In the genomic region with DNA sequence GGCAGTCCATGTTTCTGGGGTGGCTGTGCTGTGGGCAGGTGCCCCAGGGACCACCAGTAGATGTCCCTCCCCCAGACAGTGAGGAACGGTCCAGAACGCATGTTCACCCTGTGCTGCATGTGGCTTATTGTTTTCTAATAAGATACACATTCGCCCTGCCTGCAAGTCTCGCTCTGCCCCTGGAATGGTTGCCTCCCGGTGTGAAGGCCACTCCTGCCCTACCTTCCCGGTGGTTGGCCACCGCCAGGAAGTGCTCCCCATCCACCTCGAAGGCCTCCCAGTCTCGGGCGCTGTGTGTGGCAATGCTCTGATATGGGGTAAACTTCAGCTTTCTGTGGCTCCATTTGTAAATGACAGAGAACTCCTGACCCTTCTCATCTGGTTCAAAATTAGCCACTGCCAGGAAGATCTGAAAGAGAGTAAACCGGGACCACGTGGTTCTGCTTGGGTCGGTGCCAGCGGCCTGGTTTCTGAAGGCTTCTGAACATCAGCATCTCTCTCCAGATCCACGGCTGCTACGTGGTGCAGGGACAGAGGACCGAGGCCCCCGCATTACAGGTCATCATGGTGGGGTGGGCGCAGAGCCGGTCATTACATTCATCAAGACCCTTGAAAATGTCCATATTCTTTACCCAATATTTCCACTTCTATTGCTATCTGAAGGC, we compare ENCODE assay signal across 1 cellular context.
TF ChIP-seq lines count a peak whose summit lies in the region.

No MANE protein-coding gene starts in this region.

TF ChIP-seq in HepG2, 621 proteins besides CTCF, POLR2A, EP300 and RAD21:
- TF ChIP-seq ATF7 (IDR thresholded peaks at IDR 0.05) (no peak), ATF7 (CRISPR knock-in tag; IDR thresholded peaks at IDR 0.05) (no peak), RARA (CRISPR knock-in tag; IDR thresholded peaks at IDR 0.05) (0 out of 2 replicates have a peak, but pooled peaks have one; percentile 10), RFX3 (CRISPR knock-in tag; IDR thresholded peaks at IDR 0.05) (no peak), MIXL1 (CRISPR knock-in tag; IDR thresholded peaks at IDR 0.05) (no peak), ZNF263 (CRISPR knock-in tag; IDR thresholded peaks at IDR 0.05) (peak; percentile 93), ZNF331 (CRISPR knock-in tag; IDR thresholded peaks at IDR 0.05) (no peak), ZFX (CRISPR knock-in tag; IDR thresholded peaks at IDR 0.05; ENCODE audit: low read depth) (0 out of 2 replicates have a peak, but pooled peaks have one; percentile 18), MEF2D (CRISPR knock-in tag; IDR thresholded peaks at IDR 0.05) (0 out of 2 replicates have a peak, but pooled peaks have one; percentile 14), PLRG1 (conservative IDR thresholded peaks at IDR 0.05) (no peak)
- TF ChIP-seq, protein P1, sequence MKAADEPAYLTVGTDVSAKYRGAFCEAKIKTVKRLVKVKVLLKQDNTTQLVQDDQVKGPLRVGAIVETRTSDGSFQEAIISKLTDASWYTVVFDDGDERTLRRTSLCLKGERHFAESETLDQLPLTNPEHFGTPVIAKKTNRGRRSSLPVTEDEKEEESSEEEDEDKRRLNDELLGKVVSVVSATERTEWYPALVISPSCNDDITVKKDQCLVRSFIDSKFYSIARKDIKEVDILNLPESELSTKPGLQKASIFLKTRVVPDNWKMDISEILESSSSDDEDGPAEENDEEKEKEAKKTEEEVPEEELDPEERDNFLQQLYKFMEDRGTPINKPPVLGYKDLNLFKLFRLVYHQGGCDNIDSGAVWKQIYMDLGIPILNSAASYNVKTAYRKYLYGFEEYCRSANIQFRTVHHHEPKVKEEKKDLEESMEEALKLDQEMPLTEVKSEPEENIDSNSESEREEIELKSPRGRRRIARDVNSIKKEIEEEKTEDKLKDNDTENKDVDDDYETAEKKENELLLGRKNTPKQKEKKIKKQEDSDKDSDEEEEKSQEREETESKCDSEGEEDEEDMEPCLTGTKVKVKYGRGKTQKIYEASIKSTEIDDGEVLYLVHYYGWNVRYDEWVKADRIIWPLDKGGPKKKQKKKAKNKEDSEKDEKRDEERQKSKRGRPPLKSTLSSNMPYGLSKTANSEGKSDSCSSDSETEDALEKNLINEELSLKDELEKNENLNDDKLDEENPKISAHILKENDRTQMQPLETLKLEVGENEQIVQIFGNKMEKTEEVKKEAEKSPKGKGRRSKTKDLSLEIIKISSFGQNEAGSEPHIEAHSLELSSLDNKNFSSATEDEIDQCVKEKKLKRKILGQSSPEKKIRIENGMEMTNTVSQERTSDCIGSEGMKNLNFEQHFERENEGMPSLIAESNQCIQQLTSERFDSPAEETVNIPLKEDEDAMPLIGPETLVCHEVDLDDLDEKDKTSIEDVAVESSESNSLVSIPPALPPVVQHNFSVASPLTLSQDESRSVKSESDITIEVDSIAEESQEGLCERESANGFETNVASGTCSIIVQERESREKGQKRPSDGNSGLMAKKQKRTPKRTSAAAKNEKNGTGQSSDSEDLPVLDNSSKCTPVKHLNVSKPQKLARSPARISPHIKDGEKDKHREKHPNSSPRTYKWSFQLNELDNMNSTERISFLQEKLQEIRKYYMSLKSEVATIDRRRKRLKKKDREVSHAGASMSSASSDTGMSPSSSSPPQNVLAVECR (CRISPR knock-in tag; IDR thresholded peaks at IDR 0.05; ENCODE audit: borderline replicate concordance), result 0 out of 2 replicates have a peak, but pooled peaks have one; percentile 16
- TF ChIP-seq, protein P2, sequence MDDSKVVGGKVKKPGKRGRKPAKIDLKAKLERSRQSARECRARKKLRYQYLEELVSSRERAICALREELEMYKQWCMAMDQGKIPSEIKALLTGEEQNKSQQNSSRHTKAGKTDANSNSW (CRISPR knock-in tag; IDR thresholded peaks at IDR 0.05; ENCODE audit: borderline replicate concordance), result no peak
- TF ChIP-seq, protein P3, sequence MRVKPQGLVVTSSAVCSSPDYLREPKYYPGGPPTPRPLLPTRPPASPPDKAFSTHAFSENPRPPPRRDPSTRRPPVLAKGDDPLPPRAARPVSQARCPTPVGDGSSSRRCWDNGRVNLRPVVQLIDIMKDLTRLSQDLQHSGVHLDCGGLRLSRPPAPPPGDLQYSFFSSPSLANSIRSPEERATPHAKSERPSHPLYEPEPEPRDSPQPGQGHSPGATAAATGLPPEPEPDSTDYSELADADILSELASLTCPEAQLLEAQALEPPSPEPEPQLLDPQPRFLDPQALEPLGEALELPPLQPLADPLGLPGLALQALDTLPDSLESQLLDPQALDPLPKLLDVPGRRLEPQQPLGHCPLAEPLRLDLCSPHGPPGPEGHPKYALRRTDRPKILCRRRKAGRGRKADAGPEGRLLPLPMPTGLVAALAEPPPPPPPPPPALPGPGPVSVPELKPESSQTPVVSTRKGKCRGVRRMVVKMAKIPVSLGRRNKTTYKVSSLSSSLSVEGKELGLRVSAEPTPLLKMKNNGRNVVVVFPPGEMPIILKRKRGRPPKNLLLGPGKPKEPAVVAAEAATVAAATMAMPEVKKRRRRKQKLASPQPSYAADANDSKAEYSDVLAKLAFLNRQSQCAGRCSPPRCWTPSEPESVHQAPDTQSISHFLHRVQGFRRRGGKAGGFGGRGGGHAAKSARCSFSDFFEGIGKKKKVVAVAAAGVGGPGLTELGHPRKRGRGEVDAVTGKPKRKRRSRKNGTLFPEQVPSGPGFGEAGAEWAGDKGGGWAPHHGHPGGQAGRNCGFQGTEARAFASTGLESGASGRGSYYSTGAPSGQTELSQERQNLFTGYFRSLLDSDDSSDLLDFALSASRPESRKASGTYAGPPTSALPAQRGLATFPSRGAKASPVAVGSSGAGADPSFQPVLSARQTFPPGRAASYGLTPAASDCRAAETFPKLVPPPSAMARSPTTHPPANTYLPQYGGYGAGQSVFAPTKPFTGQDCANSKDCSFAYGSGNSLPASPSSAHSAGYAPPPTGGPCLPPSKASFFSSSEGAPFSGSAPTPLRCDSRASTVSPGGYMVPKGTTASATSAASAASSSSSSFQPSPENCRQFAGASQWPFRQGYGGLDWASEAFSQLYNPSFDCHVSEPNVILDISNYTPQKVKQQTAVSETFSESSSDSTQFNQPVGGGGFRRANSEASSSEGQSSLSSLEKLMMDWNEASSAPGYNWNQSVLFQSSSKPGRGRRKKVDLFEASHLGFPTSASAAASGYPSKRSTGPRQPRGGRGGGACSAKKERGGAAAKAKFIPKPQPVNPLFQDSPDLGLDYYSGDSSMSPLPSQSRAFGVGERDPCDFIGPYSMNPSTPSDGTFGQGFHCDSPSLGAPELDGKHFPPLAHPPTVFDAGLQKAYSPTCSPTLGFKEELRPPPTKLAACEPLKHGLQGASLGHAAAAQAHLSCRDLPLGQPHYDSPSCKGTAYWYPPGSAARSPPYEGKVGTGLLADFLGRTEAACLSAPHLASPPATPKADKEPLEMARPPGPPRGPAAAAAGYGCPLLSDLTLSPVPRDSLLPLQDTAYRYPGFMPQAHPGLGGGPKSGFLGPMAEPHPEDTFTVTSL (CRISPR knock-in tag; IDR thresholded peaks at IDR 0.05; ENCODE audit: borderline replicate concordance), result no peak
- TF ChIP-seq, protein P4, sequence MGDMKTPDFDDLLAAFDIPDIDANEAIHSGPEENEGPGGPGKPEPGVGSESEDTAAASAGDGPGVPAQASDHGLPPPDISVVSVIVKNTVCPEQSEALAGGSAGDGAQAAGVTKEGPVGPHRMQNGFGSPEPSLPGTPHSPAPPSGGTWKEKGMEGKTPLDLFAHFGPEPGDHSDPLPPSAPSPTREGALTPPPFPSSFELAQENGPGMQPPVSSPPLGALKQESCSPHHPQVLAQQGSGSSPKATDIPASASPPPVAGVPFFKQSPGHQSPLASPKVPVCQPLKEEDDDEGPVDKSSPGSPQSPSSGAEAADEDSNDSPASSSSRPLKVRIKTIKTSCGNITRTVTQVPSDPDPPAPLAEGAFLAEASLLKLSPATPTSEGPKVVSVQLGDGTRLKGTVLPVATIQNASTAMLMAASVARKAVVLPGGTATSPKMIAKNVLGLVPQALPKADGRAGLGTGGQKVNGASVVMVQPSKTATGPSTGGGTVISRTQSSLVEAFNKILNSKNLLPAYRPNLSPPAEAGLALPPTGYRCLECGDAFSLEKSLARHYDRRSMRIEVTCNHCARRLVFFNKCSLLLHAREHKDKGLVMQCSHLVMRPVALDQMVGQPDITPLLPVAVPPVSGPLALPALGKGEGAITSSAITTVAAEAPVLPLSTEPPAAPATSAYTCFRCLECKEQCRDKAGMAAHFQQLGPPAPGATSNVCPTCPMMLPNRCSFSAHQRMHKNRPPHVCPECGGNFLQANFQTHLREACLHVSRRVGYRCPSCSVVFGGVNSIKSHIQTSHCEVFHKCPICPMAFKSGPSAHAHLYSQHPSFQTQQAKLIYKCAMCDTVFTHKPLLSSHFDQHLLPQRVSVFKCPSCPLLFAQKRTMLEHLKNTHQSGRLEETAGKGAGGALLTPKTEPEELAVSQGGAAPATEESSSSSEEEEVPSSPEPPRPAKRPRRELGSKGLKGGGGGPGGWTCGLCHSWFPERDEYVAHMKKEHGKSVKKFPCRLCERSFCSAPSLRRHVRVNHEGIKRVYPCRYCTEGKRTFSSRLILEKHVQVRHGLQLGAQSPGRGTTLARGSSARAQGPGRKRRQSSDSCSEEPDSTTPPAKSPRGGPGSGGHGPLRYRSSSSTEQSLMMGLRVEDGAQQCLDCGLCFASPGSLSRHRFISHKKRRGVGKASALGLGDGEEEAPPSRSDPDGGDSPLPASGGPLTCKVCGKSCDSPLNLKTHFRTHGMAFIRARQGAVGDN (CRISPR knock-in tag; IDR thresholded peaks at IDR 0.05), result peak; percentile 47; the same call in 1 of the 2 replicates
- TF ChIP-seq, protein P5, sequence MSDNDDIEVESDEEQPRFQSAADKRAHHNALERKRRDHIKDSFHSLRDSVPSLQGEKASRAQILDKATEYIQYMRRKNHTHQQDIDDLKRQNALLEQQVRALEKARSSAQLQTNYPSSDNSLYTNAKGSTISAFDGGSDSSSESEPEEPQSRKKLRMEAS (IDR thresholded peaks at IDR 0.05), result peak; percentile 12; the same call in 1 of the 2 replicates
TF ChIP-seq in HepG2: peak in this region for 7.
